Comparison of ENCODE assay signal across 28 cellular contexts in genomic region chr3:25542571-25543039, GRCh38.
A peak's percentile ranks its signal among the peaks of the same experiment; 100 is the strongest.
DNase-seq lines count a peak whose midpoint lies in the region; ATAC-seq and TF ChIP-seq lines count a peak whose summit lies in the region.
"Had no signal": no experiment of that assay in that cellular context is flagged by ENCODE, and none has a peak within 500 bp of the region (broad histone marks: within the 10 kb centered on the region; RNA-seq: fewer than 3 reads in every experiment).

No MANE protein-coding gene starts in this region.

- H3K36me3 ChIP-seq in WERI-Rb-1 = no peaks in the 10 kb centered on the region
- no peaks in the 10 kb centered on the region for H3K36me3 ChIP-seq in lower lobe of right lung
- H3K36me3 ChIP-seq: breast epithelium, MG63, sigmoid colon, suprapubic skin had no signal

- H3K27ac ChIP-seq in WERI-Rb-1 (peak overlapping the region; percentile 29), lower lobe of right lung (no peak overlapping the region)
- H3K27ac ChIP-seq: foreskin keratinocyte, hepatocyte, RWPE1, sigmoid colon, suprapubic skin had no signal

- TF ChIP-seq CTCF in WERI-Rb-1 (IDR thresholded peaks at IDR 0.05; ENCODE audit: low read depth, low read length) = no peak
- TF ChIP-seq CTCF in lower lobe of right lung (IDR thresholded peaks at IDR 0.05) = no peak

- ATAC-seq in lower lobe of right lung (peak; percentile 31 to 60), HG03354 (IDR thresholded peaks at IDR 0.05; ENCODE audit: poor library complexity, severe bottlenecking, unreplicated experiment) (no peak), HG03469 (IDR thresholded peaks at IDR 0.05; ENCODE audit: unreplicated experiment) (no peak)
- ATAC-seq: foreskin keratinocyte, HCT116, mucosa of descending colon had no signal

- intact Hi-C loops in lower lobe of right lung (cut with DNase I) = no loop called here

- H3K9me3 ChIP-seq in WERI-Rb-1 (ENCODE audit: severe bottlenecking) (peaks cover 5% of the 10 kb centered on the region), lower lobe of right lung (no peaks in the 10 kb centered on the region)
- H3K9me3 ChIP-seq: breast epithelium, MG63, mucosa of descending colon, sigmoid colon, suprapubic skin had no signal

- H3K4me1 ChIP-seq in lower lobe of right lung = peaks cover 8% of the 10 kb centered on the region
- H3K4me1 ChIP-seq: breast epithelium, foreskin keratinocyte, sigmoid colon, suprapubic skin had no signal

- H3K27me3 ChIP-seq in WERI-Rb-1 (ENCODE audit: insufficient read depth, low read depth, severe bottlenecking) = no peaks in the 10 kb centered on the region
- H3K27me3 ChIP-seq in lower lobe of right lung (ENCODE audit: low read depth) = no peaks in the 10 kb centered on the region
- H3K27me3 ChIP-seq: breast epithelium, foreskin keratinocyte, hepatocyte, MG63, sigmoid colon, suprapubic skin had no signal

- H3K4me3 ChIP-seq in WERI-Rb-1 (ENCODE audit: low read depth, low read length) = no peak overlapping the region
- no peak overlapping the region for H3K4me3 ChIP-seq in lower lobe of right lung
- H3K4me3 ChIP-seq: breast epithelium, hepatocyte, MG63, mucosa of descending colon, sigmoid colon, suprapubic skin had no signal

- DNase-seq in DMS79 (lab: John Stamatoyannopoulos, UW) (peak; percentile 77), GM04504 (ENCODE audit: low read depth) (peak; percentile 57), WERI-Rb-1 (no peak), lower lobe of right lung (no peak), amniotic stem cell (lab: John Stamatoyannopoulos, UW) (no peak)
- DNase-seq: activated B cell treated with CpG ODN at 0.5 μM for 24 hours; activated CD4-positive, alpha-beta T cell treated with anti-CD3 and anti-CD28 coated beads, Interleukin-2, amount 50 U/mL, for 48 hours; activated effector memory CD4-positive, alpha-beta T cell treated with anti-CD3 and anti-CD28 coated beads, Interleukin-2, amount 50 U/mL, for 16 hours; activated T-cell treated with anti-CD3 and anti-CD28 coated beads for 4 hours; CD8-positive, alpha-beta memory T cell; dermis blood vessel endothelial cell; foreskin keratinocyte; immature natural killer cell; MG63; mucosa of descending colon; NCI-H1694 treated with DMSO at 0.1 percent for 48 hours; NCI-H446 treated with DMSO at 0.1 percent for 48 hours; posterior cingulate gyrus; sigmoid colon; stimulated activated CD4-positive, alpha-beta T cell treated with anti-CD3 and anti-CD28 coated beads, Interleukin-1b, Interleukin-23, amount 100 ng/mL, for 48 hours; T-helper 9 cell had no signal

Comparison
In these comparisons a context has a peak if more than half of its experiments do, and no peak if none do; other contexts are left out.
1. DNase-seq: peak in DMS79 (single experiment) and GM04504 (single experiment); none in WERI-Rb-1 (single experiment), lower lobe of right lung (single experiment) and amniotic stem cell (single experiment).
2. ATAC-seq: peak in lower lobe of right lung (2 of 2); none in HG03354 (single experiment) and HG03469 (single experiment).